In the genomic region with DNA sequence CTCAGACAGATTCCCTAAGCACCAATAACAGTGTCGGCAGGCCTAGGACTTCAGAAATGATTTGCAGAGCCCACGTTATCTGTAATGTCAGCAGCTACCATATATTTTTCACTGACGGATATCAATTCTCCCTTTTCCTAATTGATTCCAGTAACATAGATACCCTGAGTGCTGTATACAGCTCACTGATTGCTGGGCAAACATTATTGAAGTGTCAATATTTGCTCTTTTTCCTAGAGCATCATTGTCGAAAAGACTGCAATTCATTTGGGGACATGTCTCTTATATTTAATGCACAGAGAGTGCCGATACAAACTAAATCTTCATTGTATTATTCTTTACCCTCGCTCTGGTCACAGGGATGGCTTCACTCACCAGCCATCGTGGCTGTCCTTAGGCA, we compare ENCODE assay signal across 20 cellular contexts.
"Had no signal": no experiment of that assay in that cellular context is flagged by ENCODE, and none has a peak within 500 bp of the region (broad histone marks: within the 10 kb centered on the region; RNA-seq: fewer than 3 reads in every experiment).

No MANE protein-coding gene starts in this region.

- DNase-seq: activated CD4-positive, alpha-beta T cell treated with anti-CD3 and anti-CD28 coated beads, Interleukin-2, amount 10 ng/mL, durations not matched to agents 7 days and 5 days; activated CD8-positive, alpha-beta memory T cell treated with anti-CD3 and anti-CD28 coated beads, Interleukin-2, amount 50 U/mL, for 48 hours; activated gamma-delta T cell; activated T-cell treated with anti-CD3 and anti-CD28 coated beads, Interleukin-2, amount 50 U/mL, for 72 hours; amniotic stem cell; effector CD4-positive, alpha-beta T cell; esophagus squamous epithelium; hypothalamus; nucleus accumbens; right cardiac atrium; stimulated activated CD4-positive, alpha-beta T cell treated with anti-CD3 and anti-CD28 coated beads, Interleukin-15, amount 100 ng/mL, for 24 hours; stimulated activated CD4-positive, alpha-beta T cell treated with anti-CD3 and anti-CD28 coated beads, Interleukin-4, amount 100 ng/mL, for 1 hour; stimulated activated naive B cell treated with anti-CD40 and anti-IgM and Interleukin-4, amounts not matched to agents 10 μg/mL and 1 μg/mL and 100 μg/mL, for 72 hours; substantia nigra; trophoblast cell had no signal

- H3K9me3 ChIP-seq: esophagus squamous epithelium, prostate gland had no signal

- H3K27me3 ChIP-seq: esophagus squamous epithelium had no signal

- H3K4me3 ChIP-seq: coronary artery, esophagus squamous epithelium, prostate gland, skin epidermis had no signal

- H3K36me3 ChIP-seq: esophagus squamous epithelium, prostate gland had no signal

- H3K27ac ChIP-seq: coronary artery, esophagus squamous epithelium, prostate gland, skin epidermis had no signal

- H3K4me1 ChIP-seq: prostate gland had no signal

- ATAC-seq: activated naive CD4-positive, alpha-beta T cell treated with anti-CD3 and anti-CD28 coated beads, Interleukin-2, amount 50 U/mL, for 72 hours; activated T-cell treated with anti-CD3 and anti-CD28 coated beads, Interleukin-2, amount 50 U/mL, for 72 hours; natural killer cell treated with Interleukin-12 subunit alpha and Interleukin-12 subunit beta and Interleukin-15 and Interleukin-18, amount 100 ng/mL, for 72 hours; right cardiac atrium; stimulated activated naive B cell treated with anti-CD40 and anti-IgM and Interleukin-4, amounts not matched to agents 10 μg/mL and 1 μg/mL and 100 μg/mL, for 72 hours had no signal
